13 cellular contexts compared by ENCODE assay signal in the genomic region with DNA sequence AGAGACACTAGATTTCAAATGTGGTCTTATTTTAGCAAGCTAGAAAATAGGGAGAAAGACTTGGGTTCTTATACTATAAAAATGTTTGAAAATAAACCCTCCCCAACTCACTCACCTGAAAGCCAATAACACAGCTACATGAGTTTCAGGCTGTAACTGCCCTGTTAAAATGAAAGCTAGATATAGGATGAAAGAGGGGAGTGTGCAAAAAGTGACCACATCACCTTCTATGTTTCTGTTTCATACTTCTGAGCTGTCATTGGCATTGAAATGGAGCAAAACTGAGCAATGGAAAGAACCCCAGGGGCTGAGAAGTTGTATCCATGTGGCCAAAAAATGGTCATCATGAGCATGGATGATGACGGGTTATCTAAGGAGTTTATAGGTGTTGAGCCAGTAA.
DNase-seq lines count a peak whose midpoint lies in the region; ATAC-seq and TF ChIP-seq lines count a peak whose summit lies in the region.
"Had no signal": no experiment of that assay in that cellular context is flagged by ENCODE, and none has a peak within 500 bp of the region (broad histone marks: within the 10 kb centered on the region; RNA-seq: fewer than 3 reads in every experiment).

No MANE protein-coding gene starts in this region.

- peak overlapping the region; percentile 25; the same call in 1 of the 2 replicates for H3K4me2 ChIP-seq in KMS-11

- no peaks in the 10 kb centered on the region for H3K27me3 ChIP-seq in KMS-11 (ENCODE audit: insufficient read depth, low read depth)

- H3K36me3 ChIP-seq in KMS-11 (ENCODE audit: insufficient read depth) = no peaks in the 10 kb centered on the region

- ATAC-seq in GM19023 (IDR thresholded peaks at IDR 0.05; ENCODE audit: unreplicated experiment) (peak; percentile 88), GM21526 (IDR thresholded peaks at IDR 0.05; ENCODE audit: low FRiP score, unreplicated experiment) (peak; percentile 90), HG03039 (IDR thresholded peaks at IDR 0.05; ENCODE audit: unreplicated experiment) (peak; percentile 75)

- H3K27ac ChIP-seq in KMS-11 = no peak overlapping the region; the same call in 1 of the 2 replicates
- H3K27ac ChIP-seq: skin epidermis had no signal

- no peak overlapping the region for H3K4me3 ChIP-seq in KMS-11 (IDR thresholded peaks at IDR 0.05; ENCODE audit: insufficient read depth, low read depth, low read length)
- H3K4me3 ChIP-seq: skin epidermis had no signal

- DNase-seq in nucleus accumbens (lab: John Stamatoyannopoulos, UW) = no peak
- DNase-seq in posterior cingulate gyrus = no peak
- no peak for DNase-seq in iPS-NIHi11 (ENCODE audit: low spot score)
- no peak for DNase-seq in NCI-H226
- DNase-seq: activated naive CD4-positive, alpha-beta T cell treated with Interleukin-2 at 50 U/mL for 16 hours; C1 segment of cervical spinal cord; EL; mesenchymal stem cell had no signal

- H3K9ac ChIP-seq in KMS-11 = no peak overlapping the region

- no peak for TF ChIP-seq CTCF in KMS-11 (conservative IDR thresholded peaks at IDR 0.05; ENCODE audit: low read depth, low read length)

- no peaks in the 10 kb centered on the region for H3K79me2 ChIP-seq in KMS-11 (ENCODE audit: insufficient read depth, low read depth)

- H3K4me1 ChIP-seq in KMS-11 (ENCODE audit: low read depth, poor library complexity, severe bottlenecking) = peaks cover 22% of the 10 kb centered on the region

- H4K20me1 ChIP-seq in KMS-11 (ENCODE audit: insufficient read depth) = no peaks in the 10 kb centered on the region

- intact Hi-C loops in posterior cingulate gyrus (cut with DNase I) = no loop called here

- H2AFZ ChIP-seq in KMS-11 (ENCODE audit: low read depth) = no peak overlapping the region
